In genomic region chr6:119346914-119347313, GRCh38 we compare ENCODE assay signal across 8 cellular contexts. TPM values are rescaled to one million over a fixed set of nuclear protein-coding genes. Genes with fewer than 3 reads are reported as not detected.
DNase-seq lines count a peak whose midpoint lies in the region; ATAC-seq and TF ChIP-seq lines count a peak whose summit lies in the region.

No MANE protein-coding gene starts in this region.

- H3K36me3 ChIP-seq in mesodermal cell (ENCODE audit: control insufficient read depth, insufficient read depth, low read length) (peaks cover 10% of the 10 kb centered on the region), upper lobe of left lung (no peaks in the 10 kb centered on the region)

- intact Hi-C loops in MCF 10A (cut with micrococcal nuclease): loop anchor here (5.0 kb wide), 1 partner anchor 385 kb away; no protein-coding TSS in a partner anchor

- in situ Hi-C loops in astrocyte of the spinal cord (cut with HindIII; ENCODE audit: low sequenced_read_pairs): no loop called here

- H3K4me1 Mint-ChIP-seq in activated naive CD4-positive, alpha-beta T cell treated with anti-CD3 and anti-CD28 coated beads, Interleukin-2, amount 50 U/mL, for 24 hours: peaks cover 66% of the 10 kb centered on the region
- peaks cover 7% of the 10 kb centered on the region for H3K4me1 Mint-ChIP-seq in MCF 10A (ENCODE audit: insufficient read depth, unreplicated experiment)

- H3K36me3 Mint-ChIP-seq in activated naive CD4-positive, alpha-beta T cell treated with anti-CD3 and anti-CD28 coated beads, Interleukin-2, amount 50 U/mL, for 24 hours: no peaks in the 10 kb centered on the region
- peaks cover 16 to 18% of the 10 kb centered on the region in 2 donors for H3K36me3 Mint-ChIP-seq in activated naive CD4-positive, alpha-beta T cell treated with anti-CD3 and anti-CD28 coated beads, Interleukin-2, amount 50 U/mL, for 72 hours
- H3K36me3 Mint-ChIP-seq in MCF 10A (ENCODE audit: insufficient read depth, unreplicated experiment): no peaks in the 10 kb centered on the region

- no peaks in the 10 kb centered on the region for H3K9me3 Mint-ChIP-seq in activated naive CD4-positive, alpha-beta T cell treated with anti-CD3 and anti-CD28 coated beads, Interleukin-2, amount 50 U/mL, for 24 hours
- no peaks in the 10 kb centered on the region for H3K9me3 Mint-ChIP-seq in activated naive CD4-positive, alpha-beta T cell treated with anti-CD3 and anti-CD28 coated beads, Interleukin-2, amount 50 U/mL, for 72 hours
- H3K9me3 Mint-ChIP-seq in MCF 10A (ENCODE audit: unreplicated experiment): no peaks in the 10 kb centered on the region

- no TSS peak for BruUV-seq in MCF 10A (replicated peaks; lab: Mats Ljungman, UMichigan)

- no peaks in the 10 kb centered on the region for H3K27me3 ChIP-seq in upper lobe of left lung

- no peak for DNase-seq in activated naive CD4-positive, alpha-beta T cell treated with anti-CD3 and anti-CD28 coated beads, Interleukin-2, amount 50 U/mL, for 72 hours (ENCODE audit: low spot score in 2 of 2)
- no peak for DNase-seq in astrocyte of the spinal cord (ENCODE audit: low read depth, low spot score)
- no peak for DNase-seq in upper lobe of left lung
- DNase-seq in NCI-H2107 (lab: John Stamatoyannopoulos, UW): no peak
- no peak for DNase-seq in MCF 10A (ENCODE audit: unreplicated experiment)

- H3K27ac Mint-ChIP-seq in activated naive CD4-positive, alpha-beta T cell treated with anti-CD3 and anti-CD28 coated beads, Interleukin-2, amount 50 U/mL, for 24 hours: peak overlapping the region; percentile 12
- no peak overlapping the region for H3K27ac Mint-ChIP-seq in activated naive CD4-positive, alpha-beta T cell treated with anti-CD3 and anti-CD28 coated beads, Interleukin-2, amount 50 U/mL, for 72 hours
- no peak overlapping the region for H3K27ac Mint-ChIP-seq in MCF 10A (ENCODE audit: low read depth, unreplicated experiment)

- H3K4me3 Mint-ChIP-seq in activated naive CD4-positive, alpha-beta T cell treated with anti-CD3 and anti-CD28 coated beads, Interleukin-2, amount 50 U/mL, for 24 hours: peak overlapping the region; percentile 98
- H3K4me3 Mint-ChIP-seq in MCF 10A (ENCODE audit: unreplicated experiment): no peak overlapping the region

- POLR2A ChIA-PET in MCF 10A (lab: Yijun Ruan, JAX): interaction anchor here (1.8 to 1.9 kb wide), 2 partner anchors 8 to 13 kb away, joined by 5 to 6 read pairs; no protein-coding TSS in a partner anchor

- no peaks in the 10 kb centered on the region for H3K27me3 Mint-ChIP-seq in activated naive CD4-positive, alpha-beta T cell treated with anti-CD3 and anti-CD28 coated beads, Interleukin-2, amount 50 U/mL, for 24 hours
- no peaks in the 10 kb centered on the region for H3K27me3 Mint-ChIP-seq in MCF 10A (ENCODE audit: insufficient read depth, unreplicated experiment)

- no peak for ATAC-seq in activated naive CD4-positive, alpha-beta T cell treated with anti-CD3 and anti-CD28 coated beads, Interleukin-2, amount 50 U/mL, for 72 hours
- ATAC-seq in upper lobe of left lung (ENCODE audit: low FRiP score in 2 of 2): no peak
- ATAC-seq in HG03565 (IDR thresholded peaks at IDR 0.05; ENCODE audit: unreplicated experiment): no peak

- TF ChIP-seq CTCF in astrocyte of the spinal cord (IDR thresholded peaks at IDR 0.05; ENCODE audit: low read depth, low read length) (no peak), upper lobe of left lung (IDR thresholded peaks at IDR 0.05) (no peak), MCF 10A (IDR thresholded peaks at IDR 0.05; ENCODE audit: unreplicated experiment) (no peak)

- H3K27ac ChIP-seq in mesodermal cell (ENCODE audit: low read depth, low read length, severe bottlenecking): no peak overlapping the region
- H3K27ac ChIP-seq in upper lobe of left lung: peak overlapping the region in 3 of 4 donors; percentile 30 to 99 (median 96)

- WGBS in mesodermal cell (ENCODE audit: insufficient coverage in 2 of 2), 2 experiments: 78 to 100% methylated on average over 1 of the region's 1 CpG
- WGBS in upper lobe of left lung, 2 donors: 13 to 15% methylated on average over 1 of the region's 1 CpG

- H3K4me3 ChIP-seq in astrocyte of the spinal cord (ENCODE audit: low read depth, low read length) (peak overlapping the region; percentile 92), mesodermal cell (ENCODE audit: extremely low read depth, insufficient read depth, low read length, poor library complexity, severe bottlenecking) (peak overlapping the region; percentile 84), upper lobe of left lung (peak overlapping the region; percentile 83 to 93 (median 85))

- H3K9me3 ChIP-seq in mesodermal cell (ENCODE audit: control insufficient read depth, low read length) (no peaks in the 10 kb centered on the region), upper lobe of left lung (no peaks in the 10 kb centered on the region)

- no peak for TF ChIP-seq EP300 in upper lobe of left lung (IDR thresholded peaks at IDR 0.05)

- no peaks in the 10 kb centered on the region for H3K4me1 ChIP-seq in mesodermal cell (ENCODE audit: control insufficient read depth, insufficient read depth, low read length, poor library complexity, severe bottlenecking)
- peaks cover 9 to 48% (median 17%) of the 10 kb centered on the region in 4 donors for H3K4me1 ChIP-seq in upper lobe of left lung

- CTCF ChIA-PET in MCF 10A (lab: Yijun Ruan, JAX): interaction anchor here (0.7 to 6.0 kb wide), 7 partner anchors 9 to 281 kb away, joined by 3 to 24 read pairs (median 6); no protein-coding TSS in a partner anchor

- TF ChIP-seq POLR2A in upper lobe of left lung (IDR thresholded peaks at IDR 0.05): no peak

RNA-seq across cellular contexts. Expression of gene MAN1A1, which starts 2.6 kb away (rescaled TPM):
- 10 to 100 TPM; 18.6 to 25.9 TPM for total RNA-seq in activated naive CD4-positive, alpha-beta T cell treated with anti-CD3 and anti-CD28 coated beads, Interleukin-2, amount 50 U/mL, for 72 hours
- polyA plus RNA-seq in mesodermal cell (2013, experiment 1 of 2): 38.2 TPM
- 38.2 TPM for polyA plus RNA-seq in mesodermal cell (2013, experiment 2 of 2)
- 10 to 100 TPM; 61.8 to 98.6 (median 79.1) TPM for total RNA-seq in upper lobe of left lung
- total RNA-seq in MCF 10A (2022): 1.3 and 1.6 TPM in 2 replicates
